11 cellular contexts compared by ENCODE assay signal in the genomic region with DNA sequence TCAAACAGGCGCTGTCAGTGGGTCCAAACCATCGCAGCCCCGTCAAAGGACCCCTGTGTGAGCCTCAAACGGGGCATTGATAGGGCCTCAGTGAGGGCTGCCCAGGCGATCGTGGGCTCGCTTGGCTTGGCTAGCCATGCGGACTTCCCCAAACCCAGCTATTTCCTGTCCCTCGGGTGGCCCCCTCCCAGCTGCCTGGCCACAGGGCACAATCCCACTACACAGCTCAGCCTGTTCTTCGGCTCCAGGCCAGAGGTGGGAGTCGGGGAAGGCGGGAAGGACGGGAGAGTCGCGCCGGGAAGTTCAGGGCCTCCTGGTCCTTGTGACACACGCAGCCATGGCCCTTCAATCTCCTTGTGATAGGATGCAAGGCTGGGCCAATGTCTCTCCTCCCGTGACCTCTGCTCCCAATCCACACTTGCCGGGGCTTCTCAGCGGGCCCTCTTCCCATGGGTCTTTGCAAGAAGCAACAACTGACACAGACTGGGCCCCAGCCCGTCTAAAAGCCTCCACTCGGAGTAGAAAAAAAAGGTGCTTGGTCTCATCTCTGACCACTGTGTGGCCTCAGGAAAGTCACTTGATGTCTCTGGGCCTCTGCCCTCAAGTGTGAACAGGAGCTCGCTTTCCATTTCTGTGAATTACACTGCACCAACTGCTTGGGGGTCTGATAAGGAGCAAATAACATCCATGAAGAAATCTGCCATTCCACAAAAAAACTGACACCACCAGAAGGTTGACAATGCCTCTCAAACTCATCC. TPM values are rescaled to one million over a fixed set of nuclear protein-coding genes. Genes with fewer than 3 reads are reported as not detected.
DNase-seq lines count a peak whose midpoint lies in the region; ATAC-seq and TF ChIP-seq lines count a peak whose summit lies in the region.
"Had no signal": no experiment of that assay in that cellular context is flagged by ENCODE, and none has a peak within 500 bp of the region (broad histone marks: within the 10 kb centered on the region; RNA-seq: fewer than 3 reads in every experiment).

No MANE protein-coding gene starts in this region.

- peak; percentile 63 for ATAC-seq in HG03175 (IDR thresholded peaks at IDR 0.05; ENCODE audit: unreplicated experiment)
- no peak for ATAC-seq in HG03439 (IDR thresholded peaks at IDR 0.05; ENCODE audit: unreplicated experiment)
- no peak for ATAC-seq in GM18873 (IDR thresholded peaks at IDR 0.05; ENCODE audit: low FRiP score, unreplicated experiment)

- H3F3A ChIP-seq in neural progenitor cell (ENCODE audit: low read depth): no peaks in the 10 kb centered on the region

- H3K27ac ChIP-seq in neural progenitor cell: no peak overlapping the region
- H3K27ac ChIP-seq: coronary artery, sigmoid colon had no signal

- intact Hi-C loops in dendritic cell treated with granulocyte-macrophage colony-stimulating factor and Interleukin-4, amounts not matched to agents 40 ng/mL and 50 ng/mL, for 4 days (cut with micrococcal nuclease): no loop called here

- no peaks in the 10 kb centered on the region for H4K20me1 ChIP-seq in neural progenitor cell (ENCODE audit: low read depth)

- no peaks in the 10 kb centered on the region for H3K9me3 Mint-ChIP-seq in dendritic cell treated with granulocyte-macrophage colony-stimulating factor and Interleukin-4, amounts not matched to agents 40 ng/mL and 50 ng/mL, for 4 days
- no peaks in the 10 kb centered on the region for H3K9me3 Mint-ChIP-seq in neural progenitor cell

- H3K27me3 ChIP-seq in GM06990 (replicated peaks; ENCODE audit: control insufficient read depth, insufficient read depth, low read length): no peaks in the 10 kb centered on the region
- H3K27me3 ChIP-seq in neural progenitor cell: no peaks in the 10 kb centered on the region
- H3K27me3 ChIP-seq: sigmoid colon had no signal

- peaks cover 18% of the 10 kb centered on the region for H3K4me1 ChIP-seq in neural progenitor cell
- H3K4me1 ChIP-seq: sigmoid colon had no signal

- no peak for TF ChIP-seq CTCF in GM06990 (IDR thresholded peaks at IDR 0.05; ENCODE audit: insufficient read depth, low read length, poor library complexity, severe bottlenecking)
- no peak for TF ChIP-seq CTCF in neural progenitor cell (IDR thresholded peaks at IDR 0.05)

- H3K36me3 Mint-ChIP-seq in dendritic cell treated with granulocyte-macrophage colony-stimulating factor and Interleukin-4, amounts not matched to agents 40 ng/mL and 50 ng/mL, for 4 days (ENCODE audit: low read depth): peaks cover 35% of the 10 kb centered on the region
- H3K36me3 Mint-ChIP-seq in neural progenitor cell: no peaks in the 10 kb centered on the region

- H3K79me2 ChIP-seq in neural progenitor cell (ENCODE audit: low read depth): no peaks in the 10 kb centered on the region

- no peak overlapping the region for H3K4me2 ChIP-seq in neural progenitor cell

- peak overlapping the region; percentile 28 for H3K27ac Mint-ChIP-seq in dendritic cell treated with granulocyte-macrophage colony-stimulating factor and Interleukin-4, amounts not matched to agents 40 ng/mL and 50 ng/mL, for 4 days
- peak overlapping the region; percentile 24 for H3K27ac Mint-ChIP-seq in neural progenitor cell

- H3K4me3 Mint-ChIP-seq in dendritic cell treated with granulocyte-macrophage colony-stimulating factor and Interleukin-4, amounts not matched to agents 40 ng/mL and 50 ng/mL, for 4 days: no peak overlapping the region
- no peak overlapping the region for H3K4me3 Mint-ChIP-seq in neural progenitor cell

- no peaks in the 10 kb centered on the region for H3K27me3 Mint-ChIP-seq in dendritic cell treated with granulocyte-macrophage colony-stimulating factor and Interleukin-4, amounts not matched to agents 40 ng/mL and 50 ng/mL, for 4 days
- peaks cover 7% of the 10 kb centered on the region for H3K27me3 Mint-ChIP-seq in neural progenitor cell (ENCODE audit: insufficient read depth, low read depth)

- DNase-seq in GM06990 (ENCODE audit: extremely low read depth, insufficient read length) (peak; percentile 72), neural progenitor cell (ENCODE audit: low spot score) (no peak), NCI-H2227 treated with DMSO at 0.1 percent for 48 hours (lab: John Stamatoyannopoulos, UW) (no peak)
- DNase-seq in central memory CD4-positive, alpha-beta T cell: no peak
- DNase-seq: NCI-H2029 treated with DMSO at 0.1 percent for 48 hours, sigmoid colon had no signal

- H3K9me3 ChIP-seq in neural progenitor cell (ENCODE audit: low read depth): no peaks in the 10 kb centered on the region
- H3K9me3 ChIP-seq: sigmoid colon had no signal

- H3K36me3 ChIP-seq in GM06990 (ENCODE audit: control insufficient read depth, insufficient read depth, low read length): peaks cover 24% of the 10 kb centered on the region
- H3K36me3 ChIP-seq in neural progenitor cell: no peaks in the 10 kb centered on the region

- no peak overlapping the region for H3K4me3 ChIP-seq in GM06990 (replicated peaks; ENCODE audit: low read depth, low read length)
- H3K4me3 ChIP-seq in neural progenitor cell: no peak overlapping the region
- H3K4me3 ChIP-seq: coronary artery, sigmoid colon had no signal

- H3K9ac ChIP-seq in neural progenitor cell: no peak overlapping the region

- H2AFZ ChIP-seq in neural progenitor cell (replicated peaks): no peak overlapping the region

- peaks cover 31% of the 10 kb centered on the region for H3K4me1 Mint-ChIP-seq in dendritic cell treated with granulocyte-macrophage colony-stimulating factor and Interleukin-4, amounts not matched to agents 40 ng/mL and 50 ng/mL, for 4 days (ENCODE audit: low read depth)
- H3K4me1 Mint-ChIP-seq in neural progenitor cell: peaks cover 48% of the 10 kb centered on the region

RNA-seq across cellular contexts. Expression of a gene that starts 7.1 kb away (rescaled TPM):
- 0.09 TPM in 1 of 2 replicates, not detected in the other for total RNA-seq in neural progenitor cell (ENCODE audit: low replicate concordance)

RNA-seq across cellular contexts. Expression of a gene that starts 27.0 kb away (rescaled TPM):
- total RNA-seq in neural progenitor cell (ENCODE audit: low replicate concordance): not detected in 2 replicates
